18 cellular contexts compared by ENCODE assay signal in the genomic region with DNA sequence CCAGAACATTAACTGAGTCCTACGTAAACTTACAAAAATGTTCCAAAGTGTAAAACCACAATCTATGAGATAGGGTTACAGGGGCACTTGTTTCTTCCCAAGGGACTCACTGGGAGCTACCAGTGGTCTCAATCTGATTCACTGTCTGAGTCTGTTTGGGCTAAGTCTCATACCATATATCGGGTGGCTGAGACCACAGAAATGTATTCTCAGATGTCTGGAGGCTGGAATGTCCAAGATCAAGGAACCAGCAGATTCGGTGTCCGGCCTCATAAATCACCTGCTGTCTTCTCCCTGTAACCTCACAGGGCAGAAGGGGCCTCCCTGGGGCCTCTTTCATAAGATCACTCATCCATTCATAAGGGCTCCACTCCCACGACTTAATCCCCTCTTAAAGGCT.
"Had no signal": no experiment of that assay in that cellular context is flagged by ENCODE, and none has a peak within 500 bp of the region (broad histone marks: within the 10 kb centered on the region; RNA-seq: fewer than 3 reads in every experiment).

No MANE protein-coding gene starts in this region.

- H3K4me3 ChIP-seq: breast epithelium, psoas muscle, right lobe of liver, thyroid gland, uterus had no signal

- H3K36me3 Mint-ChIP-seq: activated naive CD8-positive, alpha-beta T cell; stimulated activated effector memory CD8-positive, alpha-beta T cell treated with anti-CD3 and anti-CD28 coated beads, Interleukin-12 subunit alpha, Interleukin-12 subunit beta, amount 100 ng/mL, for 72 hours had no signal

- H3K27ac ChIP-seq: breast epithelium, foreskin keratinocyte, psoas muscle, right lobe of liver, thyroid gland, uterus had no signal

- H3K4me1 Mint-ChIP-seq: activated CD4-positive, alpha-beta memory T cell treated with anti-CD3 and anti-CD28 coated beads, Interleukin-2, amount 10 ng/mL, durations not matched to agents 7 days and 5 days; stimulated activated effector memory CD8-positive, alpha-beta T cell treated with anti-CD3 and anti-CD28 coated beads, Interleukin-12 subunit alpha, Interleukin-12 subunit beta, amount 100 ng/mL, for 72 hours had no signal

- H3K27me3 Mint-ChIP-seq: activated CD4-positive, alpha-beta memory T cell treated with anti-CD3 and anti-CD28 coated beads, Interleukin-2, amount 10 ng/mL, durations not matched to agents 7 days and 5 days; activated naive CD8-positive, alpha-beta T cell; dendritic cell treated with granulocyte-macrophage colony-stimulating factor and Interleukin-4, amounts not matched to agents 40 ng/mL and 50 ng/mL, for 4 days had no signal

- H3K27me3 ChIP-seq: breast epithelium, foreskin keratinocyte, right lobe of liver, thyroid gland, uterus had no signal

- H3K4me1 ChIP-seq: breast epithelium, foreskin keratinocyte, psoas muscle, right lobe of liver, thyroid gland, uterus had no signal

- H3K36me3 ChIP-seq: breast epithelium, right lobe of liver, thyroid gland, uterus had no signal

- DNase-seq: activated CD4-positive, alpha-beta memory T cell treated with anti-CD3 and anti-CD28 coated beads, Interleukin-2, amount 10 ng/mL, durations not matched to agents 7 days and 5 days; activated CD4-positive, alpha-beta T cell treated with anti-CD3 and anti-CD28 coated beads for 4 hours; activated gamma-delta T cell; activated T-cell treated with anti-CD3 and anti-CD28 coated beads, Interleukin-2, amount 50 U/mL, for 48 hours; amniotic stem cell; cerebellar nuclear complex; effector memory CD4-positive, alpha-beta T cell; foreskin keratinocyte; glutamatergic neuron; psoas muscle; right lobe of liver; thyroid gland; uterus had no signal

- H3K27ac Mint-ChIP-seq: activated CD4-positive, alpha-beta memory T cell treated with anti-CD3 and anti-CD28 coated beads, Interleukin-2, amount 10 ng/mL, durations not matched to agents 7 days and 5 days; activated naive CD8-positive, alpha-beta T cell; dendritic cell treated with granulocyte-macrophage colony-stimulating factor and Interleukin-4, amounts not matched to agents 40 ng/mL and 50 ng/mL, for 4 days; stimulated activated effector memory CD8-positive, alpha-beta T cell treated with anti-CD3 and anti-CD28 coated beads, Interleukin-12 subunit alpha, Interleukin-12 subunit beta, amount 100 ng/mL, for 72 hours; T-helper 1 cell treated with Interleukin-12 subunit alpha and Interleukin-12 subunit beta and Interleukin-4 antibody, amounts not matched to agents 30 μg/mL and 1 μg/mL, for 36 hours had no signal

- H3K4me3 Mint-ChIP-seq: activated CD4-positive, alpha-beta memory T cell treated with anti-CD3 and anti-CD28 coated beads, Interleukin-2, amount 10 ng/mL, durations not matched to agents 7 days and 5 days; activated naive CD8-positive, alpha-beta T cell; dendritic cell treated with granulocyte-macrophage colony-stimulating factor and Interleukin-4, amounts not matched to agents 40 ng/mL and 50 ng/mL, for 4 days; stimulated activated effector memory CD8-positive, alpha-beta T cell treated with anti-CD3 and anti-CD28 coated beads, Interleukin-12 subunit alpha, Interleukin-12 subunit beta, amount 100 ng/mL, for 72 hours; T-helper 1 cell treated with Interleukin-12 subunit alpha and Interleukin-12 subunit beta and Interleukin-4 antibody, amounts not matched to agents 30 μg/mL and 1 μg/mL, for 36 hours had no signal

- ATAC-seq: foreskin keratinocyte, psoas muscle, right lobe of liver had no signal

- H3K9me3 ChIP-seq: psoas muscle, right lobe of liver, thyroid gland, uterus had no signal
